In genomic region chr12:20374775-20375174, GRCh38 we compare ENCODE assay signal across 16 cellular contexts. TPM values are rescaled to one million over a fixed set of nuclear protein-coding genes. Genes with fewer than 3 reads are reported as not detected.
DNase-seq lines count a peak whose midpoint lies in the region; ATAC-seq and TF ChIP-seq lines count a peak whose summit lies in the region.
"Had no signal": no experiment of that assay in that cellular context is flagged by ENCODE, and none has a peak within 500 bp of the region (broad histone marks: within the 10 kb centered on the region; RNA-seq: fewer than 3 reads in every experiment).

No MANE protein-coding gene starts in this region.

- peak overlapping the region in 1 of 2 donors; percentile 16 for H3K4me3 ChIP-seq in right atrium auricular region
- peak overlapping the region in 1 of 2 donors; percentile 28 for H3K4me3 ChIP-seq in muscle layer of colon (ENCODE audit: low read depth in 1 of 2, low read length in 2 of 2)
- H3K4me3 ChIP-seq: GM12878 had no signal

- no peak overlapping the region for H3K9ac ChIP-seq in muscle layer of colon (ENCODE audit: low read length)

- H3K9me3 ChIP-seq in right atrium auricular region (no peaks in the 10 kb centered on the region), muscle layer of colon (ENCODE audit: low read length) (no peaks in the 10 kb centered on the region)

- peak overlapping the region; percentile 29 for H3K4me3 Mint-ChIP-seq in chondrocyte (ENCODE audit: unreplicated experiment)
- H3K4me3 Mint-ChIP-seq: CD14-positive monocyte, H9 had no signal

- H3K27me3 Mint-ChIP-seq in chondrocyte (ENCODE audit: low read depth), result no peaks in the 10 kb centered on the region

- H3K36me3 Mint-ChIP-seq in chondrocyte (ENCODE audit: low read depth), result no peaks in the 10 kb centered on the region

- H3K36me3 ChIP-seq in right atrium auricular region, result no peaks in the 10 kb centered on the region
- no peaks in the 10 kb centered on the region for H3K36me3 ChIP-seq in muscle layer of colon (ENCODE audit: insufficient read depth, low read length)

- H3K27ac Mint-ChIP-seq in chondrocyte (ENCODE audit: unreplicated experiment), result no peak overlapping the region
- H3K27ac Mint-ChIP-seq: CD14-positive monocyte had no signal

- no peaks in the 10 kb centered on the region for H3K9me3 Mint-ChIP-seq in chondrocyte (ENCODE audit: low read depth)
- H3K9me3 Mint-ChIP-seq: H9 had no signal

- intact Hi-C loops in cardiac septum (cut with DNase I), result loop anchor here (5.0 kb wide), 3 partner anchors 73 to 377 kb away; no protein-coding TSS in a partner anchor

- DNase-seq in right atrium auricular region (ENCODE audit: low spot score) (no peak), cardiac septum (ENCODE audit: low spot score) (no peak), chondrocyte (ENCODE audit: low spot score) (no peak), T1000 (lab: John Stamatoyannopoulos, UW) (no peak), NCI-H2081 treated with DMSO at 0.1 percent for 48 hours (lab: John Stamatoyannopoulos, UW) (no peak)
- DNase-seq in activated T-cell treated with anti-CD3 and anti-CD28 coated beads, Interleukin-2, amount 50 U/mL, for 1 hour, result no peak
- DNase-seq: COR-L47, H9, Kasumi-1, NCI-H1930, NCI-H2171 treated with DMSO at 0.1 percent for 48 hours, NCI-H510A had no signal

- H3K27ac ChIP-seq in right atrium auricular region, result peak overlapping the region; percentile 94 to 98
- peak overlapping the region; percentile 3 for H3K27ac ChIP-seq in muscle layer of colon (ENCODE audit: low read depth, low read length)

- H3K4me1 ChIP-seq in right atrium auricular region, result peaks cover 0 to 18% of the 10 kb centered on the region in 2 donors
- peaks cover 36% of the 10 kb centered on the region for H3K4me1 ChIP-seq in muscle layer of colon (ENCODE audit: insufficient read depth, low read length)

- no peaks in the 10 kb centered on the region for H3K27me3 ChIP-seq in right atrium auricular region
- H3K27me3 ChIP-seq in muscle layer of colon (ENCODE audit: control insufficient read depth in 1 of 2, insufficient read depth in 2 of 2, low read length in 2 of 2), result no peaks in the 10 kb centered on the region

- H3K4me1 Mint-ChIP-seq in chondrocyte (ENCODE audit: low read depth), result peaks cover 69% of the 10 kb centered on the region

- no peak for ATAC-seq in GM21825 (IDR thresholded peaks at IDR 0.05; ENCODE audit: unreplicated experiment)
- ATAC-seq: GM12878 had no signal

- TF ChIP-seq CTCF in right atrium auricular region (IDR thresholded peaks at IDR 0.05) (no peak), chondrocyte (IDR thresholded peaks at IDR 0.05) (no peak)

RNA-seq across cellular contexts. Expression of gene PDE3A, which starts 6.4 kb away (rescaled TPM):
- total RNA-seq in right atrium auricular region (100 to 1,000 TPM in 1 of 2 donors, 10 to 100 TPM in 1; 80.7 to 127 TPM), cardiac septum (132 TPM), chondrocyte (20.6 to 27.9 TPM (median 27.9 TPM) in 3 replicates)
